Comparison of ENCODE assay signal across 7 cellular contexts in the genomic region with DNA sequence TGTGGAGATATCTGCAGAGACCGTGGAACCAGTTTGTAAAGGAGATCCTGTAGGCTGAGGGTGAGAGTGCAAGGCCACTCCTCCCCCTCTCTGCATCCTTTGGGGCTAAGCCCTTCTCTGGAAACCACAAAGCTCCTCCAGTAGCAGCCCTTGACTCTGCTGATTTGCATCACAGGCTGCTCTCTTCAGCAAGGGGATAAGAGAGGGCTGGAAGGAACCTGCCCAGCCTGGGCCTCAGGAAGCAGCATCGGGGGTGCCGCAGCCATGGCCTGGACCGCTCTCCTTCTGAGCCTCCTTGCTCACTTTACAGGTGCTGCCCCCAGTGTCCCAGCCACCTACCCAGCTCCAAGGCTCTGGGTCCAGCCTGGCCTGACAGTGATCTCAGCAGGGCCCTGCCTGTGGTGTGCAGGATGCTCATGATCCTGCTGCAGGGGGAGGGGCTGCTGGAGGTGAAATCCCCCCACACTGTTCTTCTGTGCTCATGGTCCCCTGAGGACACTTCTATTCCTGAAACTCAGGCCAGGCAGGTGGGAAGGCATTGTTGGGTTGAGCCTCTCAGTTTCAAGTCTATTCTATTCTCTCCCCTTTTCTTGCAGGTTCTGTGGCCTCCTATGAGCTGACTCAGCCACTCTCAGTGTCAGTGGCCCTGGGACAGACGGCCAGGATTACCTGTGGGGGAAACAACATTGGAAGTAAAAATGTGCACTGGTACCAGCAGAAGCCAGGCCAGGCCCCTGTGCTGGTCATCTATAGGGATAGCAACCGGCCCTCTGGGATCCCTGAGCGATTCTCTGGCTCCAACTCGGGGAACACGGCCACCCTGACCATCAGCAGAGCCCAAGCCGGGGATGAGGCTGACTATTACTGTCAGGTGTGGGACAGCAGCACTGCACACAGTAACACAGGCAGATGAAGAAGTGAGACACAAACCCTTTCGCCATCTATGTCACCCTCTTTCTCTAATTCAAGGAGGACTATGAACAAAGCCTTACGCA.
A peak's percentile ranks its signal among the peaks of the same experiment; 100 is the strongest.
DNase-seq lines count a peak whose midpoint lies in the region; ATAC-seq and TF ChIP-seq lines count a peak whose summit lies in the region.

No MANE protein-coding gene starts in this region.

- H3K27ac Mint-ChIP-seq in natural killer cell (peak overlapping the region; percentile 82 to 87), chondrocyte (ENCODE audit: unreplicated experiment) (no peak overlapping the region)

- TF ChIP-seq CTCF in natural killer cell (IDR thresholded peaks at IDR 0.05) (no peak), chondrocyte (IDR thresholded peaks at IDR 0.05) (no peak)

- ATAC-seq in GM18517 (IDR thresholded peaks at IDR 0.05; ENCODE audit: unreplicated experiment), result peak; percentile 72
- peak; percentile 65 for ATAC-seq in HG02642 (IDR thresholded peaks at IDR 0.05; ENCODE audit: poor library complexity, unreplicated experiment)
- ATAC-seq in natural killer cell, result peak; percentile 15 to 51 (median 37)

- H3K9me3 Mint-ChIP-seq in natural killer cell (no peaks in the 10 kb centered on the region), chondrocyte (ENCODE audit: low read depth) (no peaks in the 10 kb centered on the region)

- H3K36me3 Mint-ChIP-seq in natural killer cell (no peaks in the 10 kb centered on the region), chondrocyte (ENCODE audit: low read depth) (no peaks in the 10 kb centered on the region)

- peak overlapping the region; percentile 87 for H3K4me3 Mint-ChIP-seq in natural killer cell
- H3K4me3 Mint-ChIP-seq in chondrocyte (ENCODE audit: unreplicated experiment), result no peak overlapping the region

- H3K4me1 Mint-ChIP-seq in natural killer cell, result peaks cover 98 to 99% of the 10 kb centered on the region in 2 donors
- no peaks in the 10 kb centered on the region for H3K4me1 Mint-ChIP-seq in chondrocyte (ENCODE audit: low read depth)

- H3K27me3 Mint-ChIP-seq in natural killer cell (ENCODE audit: low read depth in 2 of 2) (no peaks in the 10 kb centered on the region), chondrocyte (ENCODE audit: low read depth) (peaks cover 23% of the 10 kb centered on the region)

- DNase-seq in SKM-1 treated with dmso at 0.1 percent for 144 hours (lab: John Stamatoyannopoulos, UW; ENCODE audit: unreplicated experiment), result peak; percentile 74
- DNase-seq in natural killer cell, result no peak
- no peak for DNase-seq in chondrocyte (ENCODE audit: low spot score)
- no peak for DNase-seq in SHP77 treated with DMSO at 0.1 percent for 48 hours (lab: John Stamatoyannopoulos, UW)
- no peak for DNase-seq in NCI-H1417 treated with DMSO at 0.1 percent for 48 hours (lab: John Stamatoyannopoulos, UW)

- intact Hi-C loops in natural killer cell (cut with micrococcal nuclease), result loop anchor here (5.0 kb wide), 1 partner anchor 33 kb away; no protein-coding TSS in a partner anchor
